28 cellular contexts compared by ENCODE assay signal in the genomic region with DNA sequence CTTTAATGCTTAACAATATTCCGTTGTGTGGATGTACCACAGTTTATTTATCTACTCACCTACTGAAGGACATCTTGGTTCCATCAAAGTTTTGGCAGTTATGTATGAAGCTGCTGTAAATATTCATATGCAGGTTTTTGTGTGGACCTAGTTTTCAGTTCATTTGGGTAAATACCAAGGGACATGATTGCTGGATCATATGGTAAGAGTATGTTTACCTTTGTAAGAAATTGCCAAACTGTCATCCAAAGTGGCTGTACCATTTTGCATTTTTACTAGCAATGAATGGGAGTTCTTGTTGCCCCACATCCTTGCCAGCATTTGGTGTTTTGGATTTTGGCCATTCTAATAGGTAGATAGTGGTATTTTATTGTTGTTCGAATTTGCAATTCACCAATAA.
"Had no signal": no experiment of that assay in that cellular context is flagged by ENCODE, and none has a peak within 500 bp of the region (broad histone marks: within the 10 kb centered on the region; RNA-seq: fewer than 3 reads in every experiment).

No MANE protein-coding gene starts in this region.

- H3K27ac ChIP-seq: colonic mucosa, epithelial cell of prostate, esophagus squamous epithelium, gastrocnemius medialis, heart right ventricle, left lung, lower lobe of right lung had no signal

- ATAC-seq: effector memory CD8-positive, alpha-beta T cell; esophagus mucosa; gastrocnemius medialis; heart right ventricle; left cardiac atrium; left lung; left ventricle myocardium superior; lower lobe of right lung; mucosa of descending colon had no signal

- FAIRE-seq: endometrium, islet of Langerhans, keratinocyte had no signal

- DNase-seq: colonic mucosa; cortex of kidney; effector CD8-positive, alpha-beta T cell; effector memory CD8-positive, alpha-beta T cell; endodermal cell; erythroblast; esophagus squamous epithelium; foreskin fibroblast; foreskin melanocyte; gastrocnemius medialis; glutamatergic neuron; head of caudate nucleus; heart right ventricle; hippocampal formation; left cardiac atrium; left lung; left ventricle myocardium superior; lower lobe of right lung; mesenchymal stem cell; mucosa of descending colon; naive B cell had no signal

- H3K9me3 Mint-ChIP-seq: dendritic cell treated with granulocyte-macrophage colony-stimulating factor and Interleukin-4, amounts not matched to agents 40 ng/mL and 50 ng/mL, for 4 days; effector memory CD8-positive, alpha-beta T cell had no signal

- H3K27ac Mint-ChIP-seq: dendritic cell treated with granulocyte-macrophage colony-stimulating factor and Interleukin-4, amounts not matched to agents 40 ng/mL and 50 ng/mL, for 4 days; effector memory CD8-positive, alpha-beta T cell; endodermal cell; mesothelial cell of epicardium; naive B cell had no signal

- H3K27me3 ChIP-seq: colonic mucosa, esophagus squamous epithelium, gastrocnemius medialis, heart right ventricle, left lung had no signal

- H3K27me3 Mint-ChIP-seq: dendritic cell treated with granulocyte-macrophage colony-stimulating factor and Interleukin-4, amounts not matched to agents 40 ng/mL and 50 ng/mL, for 4 days; effector memory CD8-positive, alpha-beta T cell; naive B cell had no signal

- H3K4me3 ChIP-seq: colonic mucosa, esophagus squamous epithelium, gastrocnemius medialis, heart right ventricle, left lung, lower lobe of right lung, mucosa of descending colon had no signal

- H3K9me3 ChIP-seq: colonic mucosa, gastrocnemius medialis, lower lobe of right lung, mucosa of descending colon had no signal

- H3K4me1 Mint-ChIP-seq: endodermal cell, mesothelial cell of epicardium, naive B cell had no signal

- H3K36me3 ChIP-seq: colonic mucosa had no signal

- H3K4me1 ChIP-seq: colonic mucosa, esophagus squamous epithelium, gastrocnemius medialis, left lung, lower lobe of right lung had no signal

- H3K4me3 Mint-ChIP-seq: dendritic cell treated with granulocyte-macrophage colony-stimulating factor and Interleukin-4, amounts not matched to agents 40 ng/mL and 50 ng/mL, for 4 days; effector memory CD8-positive, alpha-beta T cell; endodermal cell; mesothelial cell of epicardium; naive B cell had no signal
